Comparison of ENCODE assay signal across 20 cellular contexts in the genomic region with DNA sequence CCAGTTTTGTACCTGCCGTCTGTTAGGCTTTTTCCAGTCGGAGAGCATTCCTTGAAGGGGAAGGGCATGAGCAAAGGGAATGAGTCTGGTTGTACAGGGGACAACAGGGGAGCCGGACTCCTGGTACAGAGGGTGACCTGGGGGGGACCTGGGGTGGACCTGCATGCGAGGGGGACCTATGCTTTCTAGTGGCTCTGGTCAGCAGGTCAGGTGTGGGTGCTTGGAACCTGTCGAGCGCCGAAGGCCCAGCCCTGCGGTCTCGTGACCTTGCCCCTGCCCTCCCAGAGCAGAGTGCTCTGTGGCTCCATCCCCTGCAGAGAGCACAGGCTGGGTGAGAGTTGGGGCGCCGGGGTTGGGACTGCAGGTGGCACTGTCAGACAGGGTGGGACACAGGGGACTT.
DNase-seq lines count a peak whose midpoint lies in the region; ATAC-seq and TF ChIP-seq lines count a peak whose summit lies in the region.
"Had no signal": no experiment of that assay in that cellular context is flagged by ENCODE, and none has a peak within 500 bp of the region (broad histone marks: within the 10 kb centered on the region; RNA-seq: fewer than 3 reads in every experiment).

No MANE protein-coding gene starts in this region.

- POLR2A ChIA-PET in SK-N-SH (lab: Yijun Ruan, JAX), result no interaction called here
- POLR2A ChIA-PET in RWPE1 (lab: Yijun Ruan, JAX; ENCODE audit: low non-redundant PET), result no interaction called here

- H2BK15ac ChIP-seq in mesenchymal stem cell (ENCODE audit: low read depth, poor library complexity, severe bottlenecking), result no peak overlapping the region

- no peak for TF ChIP-seq RAD21 in SK-N-SH (IDR thresholded peaks at IDR 0.05; ENCODE audit: low read length)

- CTCF ChIA-PET in SK-N-SH (lab: Yijun Ruan, JAX), result interaction anchor here (1.0 to 1.4 kb wide), 2 partner anchors 16 to 30 kb away, joined by 3 to 4 read pairs; no protein-coding TSS in a partner anchor
- CTCF ChIA-PET in RWPE1 (lab: Yijun Ruan, JAX), result interaction anchor here (0.7 kb wide), 1 partner anchor 28 kb away, joined by 4 read pairs; no protein-coding TSS in a partner anchor

- no peak for ATAC-seq in SK-N-SH treated with all-trans-retinoic acid at 6 μM for 48 hours
- no peak for ATAC-seq in GM18511 (IDR thresholded peaks at IDR 0.05; ENCODE audit: unreplicated experiment)
- ATAC-seq: CD8-positive, alpha-beta T cell; HCT116 had no signal

- H4K8ac ChIP-seq in mesenchymal stem cell (ENCODE audit: low read length), result no peak overlapping the region

- peak overlapping the region in 1 of 2 experiments; percentile 12 for H2BK12ac ChIP-seq in mesenchymal stem cell (ENCODE audit: low read length in 2 of 2)

- DNase-seq in SK-N-SH (no peak), RWPE1 (ENCODE audit: low spot score) (no peak), coronary artery (ENCODE audit: low spot score) (peak; percentile 58), mesenchymal stem cell (no peak), mucosa of gallbladder (ENCODE audit: low spot score) (no peak), posterior vena cava (ENCODE audit: low spot score) (no peak)
- DNase-seq: CD4-positive, CD25-positive, alpha-beta regulatory T cell; CD8-positive, alpha-beta T cell; DMS153; DMS79; EL; GDM1; GM23248 had no signal

- H3K79me2 ChIP-seq in SK-N-SH (ENCODE audit: insufficient read depth), result no peaks in the 10 kb centered on the region

- H4K91ac ChIP-seq in mesenchymal stem cell (ENCODE audit: low read length), result peak overlapping the region; percentile 64

- H3F3A ChIP-seq in SK-N-SH (replicated peaks; ENCODE audit: insufficient read depth), result peaks cover 12% of the 10 kb centered on the region

- whole genome bisulfite sequencing in SK-N-SH (ENCODE audit: low lambda C conversion rate), result 98% methylated on average over 6 of the region's 11 CpGs
- whole genome bisulfite sequencing in mesenchymal stem cell, result 95% methylated on average over 11 of the region's 11 CpGs

- no peak overlapping the region for H3K4me2 ChIP-seq in SK-N-SH
- H3K4me2 ChIP-seq in mesenchymal stem cell (ENCODE audit: low read length, poor library complexity, severe bottlenecking), result no peak overlapping the region

- H3K27me3 ChIP-seq in SK-N-SH (ENCODE audit: insufficient read depth) (no peaks in the 10 kb centered on the region), mesenchymal stem cell (ENCODE audit: control insufficient read depth in 1 of 2, insufficient read depth in 1 of 2, low read length in 2 of 2) (no peaks in the 10 kb centered on the region)

- H2BK120ac ChIP-seq in mesenchymal stem cell (ENCODE audit: low read depth, low read length), result no peak overlapping the region

- H3K9me3 ChIP-seq in SK-N-SH, result no peaks in the 10 kb centered on the region
- H3K9me3 ChIP-seq in mesenchymal stem cell (ENCODE audit: control insufficient read depth, low read length), result no peaks in the 10 kb centered on the region
- H3K9me3 ChIP-seq: BLaER1, Caco-2 had no signal

- H2BK5ac ChIP-seq in mesenchymal stem cell (ENCODE audit: low read depth, low read length, poor library complexity, severe bottlenecking), result no peak overlapping the region

- no peak overlapping the region for H3K4me3 ChIP-seq in SK-N-SH (ENCODE audit: low read depth in 2 of 2, low read length in 1 of 2)
- no peak overlapping the region for H3K4me3 ChIP-seq in coronary artery
- no peak overlapping the region for H3K4me3 ChIP-seq in mesenchymal stem cell (ENCODE audit: insufficient read depth in 1 of 2, low read depth in 1 of 2, low read length in 2 of 2)
- H3K4me3 ChIP-seq: BLaER1, GM23248 had no signal

- H3K14ac ChIP-seq in mesenchymal stem cell (ENCODE audit: low read length in 2 of 2), result no peak overlapping the region

- H4K20me1 ChIP-seq in SK-N-SH (ENCODE audit: insufficient read depth), result no peaks in the 10 kb centered on the region
- H4K20me1 ChIP-seq: BLaER1 had no signal

- H3K23ac ChIP-seq in mesenchymal stem cell (ENCODE audit: low read length in 2 of 2), result no peak overlapping the region

- H2AFZ ChIP-seq in SK-N-SH (ENCODE audit: low read depth) (peak overlapping the region; percentile 42; the same call in 1 of the 2 replicates), mesenchymal stem cell (ENCODE audit: low read depth, low read length) (no peak overlapping the region)
- H2AFZ ChIP-seq: GM23248 had no signal

- H3K79me1 ChIP-seq in mesenchymal stem cell (replicated peaks; ENCODE audit: low read length, poor library complexity, severe bottlenecking), result no peaks in the 10 kb centered on the region

- no peak overlapping the region for H2AK5ac ChIP-seq in mesenchymal stem cell (ENCODE audit: low read length, severe bottlenecking)

- no peak overlapping the region for H3K9ac ChIP-seq in SK-N-SH
- no peak overlapping the region for H3K9ac ChIP-seq in mesenchymal stem cell (ENCODE audit: low read length)
- H3K9ac ChIP-seq: BLaER1, GM23248 had no signal

- no peak for TF ChIP-seq EP300 in SK-N-SH (IDR thresholded peaks at IDR 0.05; ENCODE audit: borderline replicate concordance in 1 of 2, low read depth in 1 of 2, low read length in 1 of 2)

- H3K27ac ChIP-seq in SK-N-SH (ENCODE audit: low read depth in 2 of 2, low read length in 1 of 2) (no peak overlapping the region), RWPE1 (peak overlapping the region; percentile 90; the same call in 1 of the 2 replicates), coronary artery (no peak overlapping the region), mesenchymal stem cell (ENCODE audit: low read length, poor library complexity, severe bottlenecking) (no peak overlapping the region)
- H3K27ac ChIP-seq: 22Rv1, BLaER1, C4-2B, GM23248 had no signal

- intact Hi-C loops in posterior vena cava (cut with DNase I), result loop anchor here in 1 of 2 donors (5.0 kb wide), 1 partner anchor 1673 kb away; no protein-coding TSS in a partner anchor

- H3K18ac ChIP-seq in mesenchymal stem cell (ENCODE audit: low read depth in 1 of 2, low read length in 2 of 2), result no peak overlapping the region

- no peaks in the 10 kb centered on the region for H3K9me2 ChIP-seq in SK-N-SH

- H3K4me1 ChIP-seq in SK-N-SH (ENCODE audit: control insufficient read depth in 1 of 2, insufficient read depth in 2 of 2, low read depth in 1 of 2, low read length in 1 of 2) (peaks cover 22 to 26% of the 10 kb centered on the region in 2 experiments; a peak in 3 of 4 replicates), mesenchymal stem cell (ENCODE audit: control insufficient read depth, insufficient read depth, low read depth, low read length) (peaks cover 41% of the 10 kb centered on the region)

- TF ChIP-seq CTCF in SK-N-SH (IDR thresholded peaks at IDR 0.05) (no peak), RWPE1 (conservative IDR thresholded peaks at IDR 0.05; ENCODE audit: low read depth) (no peak), coronary artery (IDR thresholded peaks at IDR 0.05) (no peak)

- no peaks in the 10 kb centered on the region for H3K36me3 ChIP-seq in SK-N-SH (replicated peaks in 1 of 2; ENCODE audit: control insufficient read depth in 1 of 2, insufficient read depth in 2 of 2, low read length in 1 of 2)
- H3K36me3 ChIP-seq in mesenchymal stem cell (ENCODE audit: control insufficient read depth in 1 of 2, insufficient read depth in 2 of 2, low read depth in 1 of 2, low read length in 2 of 2), result no peaks in the 10 kb centered on the region
- H3K36me3 ChIP-seq: BLaER1 had no signal

- no peak overlapping the region for H3K4ac ChIP-seq in mesenchymal stem cell (ENCODE audit: low read depth in 1 of 2, low read length in 2 of 2)

TF ChIP-seq in SK-N-SH, 30 proteins besides CTCF, POLR2A, EP300 and RAD21:
- TF ChIP-seq, protein P1, sequence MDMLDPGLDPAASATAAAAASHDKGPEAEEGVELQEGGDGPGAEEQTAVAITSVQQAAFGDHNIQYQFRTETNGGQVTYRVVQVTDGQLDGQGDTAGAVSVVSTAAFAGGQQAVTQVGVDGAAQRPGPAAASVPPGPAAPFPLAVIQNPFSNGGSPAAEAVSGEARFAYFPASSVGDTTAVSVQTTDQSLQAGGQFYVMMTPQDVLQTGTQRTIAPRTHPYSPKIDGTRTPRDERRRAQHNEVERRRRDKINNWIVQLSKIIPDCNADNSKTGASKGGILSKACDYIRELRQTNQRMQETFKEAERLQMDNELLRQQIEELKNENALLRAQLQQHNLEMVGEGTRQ (IDR thresholded peaks at IDR 0.05; ENCODE audit: borderline replicate concordance, low read depth, low read length), result no peak
- TF ChIP-seq FOXJ3 (CRISPR knock-in tag; IDR thresholded peaks at IDR 0.05), result no peak

TF ChIP-seq in SK-N-SH treated with all-trans-retinoic acid at 6 μM for 48 hours, 23 proteins besides CTCF, POLR2A, EP300 and RAD21 (continues in another document):
- TF ChIP-seq GLIS3 (CRISPR knock-in tag; IDR thresholded peaks at IDR 0.05), result no peak
- TF ChIP-seq ZNF565 (CRISPR knock-in tag; conservative IDR thresholded peaks at IDR 0.05; ENCODE audit: low read depth), result no peak
- no peak for TF ChIP-seq BACH2 (CRISPR knock-in tag; IDR thresholded peaks at IDR 0.05; ENCODE audit: borderline replicate concordance)
- no peak for TF ChIP-seq TCF4 (CRISPR knock-in tag; IDR thresholded peaks at IDR 0.05; ENCODE audit: borderline replicate concordance)
- TF ChIP-seq, protein P2, sequence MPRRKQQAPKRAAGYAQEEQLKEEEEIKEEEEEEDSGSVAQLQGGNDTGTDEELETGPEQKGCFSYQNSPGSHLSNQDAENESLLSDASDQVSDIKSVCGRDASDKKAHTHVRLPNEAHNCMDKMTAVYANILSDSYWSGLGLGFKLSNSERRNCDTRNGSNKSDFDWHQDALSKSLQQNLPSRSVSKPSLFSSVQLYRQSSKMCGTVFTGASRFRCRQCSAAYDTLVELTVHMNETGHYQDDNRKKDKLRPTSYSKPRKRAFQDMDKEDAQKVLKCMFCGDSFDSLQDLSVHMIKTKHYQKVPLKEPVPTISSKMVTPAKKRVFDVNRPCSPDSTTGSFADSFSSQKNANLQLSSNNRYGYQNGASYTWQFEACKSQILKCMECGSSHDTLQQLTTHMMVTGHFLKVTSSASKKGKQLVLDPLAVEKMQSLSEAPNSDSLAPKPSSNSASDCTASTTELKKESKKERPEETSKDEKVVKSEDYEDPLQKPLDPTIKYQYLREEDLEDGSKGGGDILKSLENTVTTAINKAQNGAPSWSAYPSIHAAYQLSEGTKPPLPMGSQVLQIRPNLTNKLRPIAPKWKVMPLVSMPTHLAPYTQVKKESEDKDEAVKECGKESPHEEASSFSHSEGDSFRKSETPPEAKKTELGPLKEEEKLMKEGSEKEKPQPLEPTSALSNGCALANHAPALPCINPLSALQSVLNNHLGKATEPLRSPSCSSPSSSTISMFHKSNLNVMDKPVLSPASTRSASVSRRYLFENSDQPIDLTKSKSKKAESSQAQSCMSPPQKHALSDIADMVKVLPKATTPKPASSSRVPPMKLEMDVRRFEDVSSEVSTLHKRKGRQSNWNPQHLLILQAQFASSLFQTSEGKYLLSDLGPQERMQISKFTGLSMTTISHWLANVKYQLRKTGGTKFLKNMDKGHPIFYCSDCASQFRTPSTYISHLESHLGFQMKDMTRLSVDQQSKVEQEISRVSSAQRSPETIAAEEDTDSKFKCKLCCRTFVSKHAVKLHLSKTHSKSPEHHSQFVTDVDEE (CRISPR knock-in tag; IDR thresholded peaks at IDR 0.05), result no peak
- no peak for TF ChIP-seq ZNF70 (CRISPR knock-in tag; IDR thresholded peaks at IDR 0.05)
- TF ChIP-seq ARNTL (CRISPR knock-in tag; IDR thresholded peaks at IDR 0.05; ENCODE audit: borderline replicate concordance, low read depth), result no peak
- TF ChIP-seq ZC3H10 (CRISPR knock-in tag; IDR thresholded peaks at IDR 0.05), result no peak
- no peak for TF ChIP-seq RARB (CRISPR knock-in tag; IDR thresholded peaks at IDR 0.05)
